In the genomic region with DNA sequence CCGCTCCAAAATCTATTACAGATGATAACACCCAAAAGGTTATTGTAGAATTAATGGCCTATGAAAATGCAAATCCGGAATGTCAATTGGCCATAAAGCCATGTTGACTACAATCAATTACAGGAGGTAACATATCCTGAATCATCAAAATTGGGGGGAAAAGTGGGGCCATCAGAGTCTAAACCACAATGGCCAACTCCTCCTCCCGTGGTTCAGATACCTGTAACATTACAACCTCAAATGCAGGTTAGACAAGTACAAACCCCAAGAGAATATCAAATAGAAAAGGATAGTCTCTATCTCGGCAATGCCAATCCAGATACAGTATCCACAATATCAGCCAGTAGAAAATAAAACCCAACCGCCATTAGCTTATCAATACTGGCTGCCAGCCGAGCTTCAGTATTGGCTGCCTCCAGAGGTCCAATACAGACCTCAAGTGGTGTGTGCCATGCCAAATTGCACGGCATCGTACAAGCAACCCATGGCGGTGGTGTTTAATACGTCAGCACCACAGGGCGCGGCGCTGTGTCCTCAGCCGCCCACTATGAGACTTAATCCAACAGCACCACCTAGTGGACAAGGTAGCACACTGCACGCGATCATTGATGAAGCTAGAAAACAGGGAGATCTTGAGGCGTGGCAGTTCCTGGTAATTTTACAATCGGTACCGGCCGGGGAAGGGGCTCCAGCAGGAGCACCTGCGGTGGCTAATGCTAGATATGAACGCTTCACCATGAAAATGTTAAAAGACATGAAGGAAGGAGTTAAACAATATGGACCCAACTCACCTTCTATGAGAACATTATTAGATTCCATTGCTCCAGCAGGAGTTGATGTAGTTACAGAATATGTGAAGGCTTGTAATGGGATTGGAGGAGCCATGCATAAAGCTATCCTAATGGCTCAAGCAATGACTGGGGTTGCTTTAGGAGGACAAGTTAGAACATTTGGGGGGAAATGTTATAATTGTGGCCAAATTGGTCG, we compare ENCODE assay signal across 1 cellular context.
TF ChIP-seq lines count a peak whose summit lies in the region.

No MANE protein-coding gene starts in this region.

TF ChIP-seq in K562, 482 proteins besides CTCF, POLR2A, EP300 and RAD21 (continued from another document and continues in another):
- TF ChIP-seq, protein P1, sequence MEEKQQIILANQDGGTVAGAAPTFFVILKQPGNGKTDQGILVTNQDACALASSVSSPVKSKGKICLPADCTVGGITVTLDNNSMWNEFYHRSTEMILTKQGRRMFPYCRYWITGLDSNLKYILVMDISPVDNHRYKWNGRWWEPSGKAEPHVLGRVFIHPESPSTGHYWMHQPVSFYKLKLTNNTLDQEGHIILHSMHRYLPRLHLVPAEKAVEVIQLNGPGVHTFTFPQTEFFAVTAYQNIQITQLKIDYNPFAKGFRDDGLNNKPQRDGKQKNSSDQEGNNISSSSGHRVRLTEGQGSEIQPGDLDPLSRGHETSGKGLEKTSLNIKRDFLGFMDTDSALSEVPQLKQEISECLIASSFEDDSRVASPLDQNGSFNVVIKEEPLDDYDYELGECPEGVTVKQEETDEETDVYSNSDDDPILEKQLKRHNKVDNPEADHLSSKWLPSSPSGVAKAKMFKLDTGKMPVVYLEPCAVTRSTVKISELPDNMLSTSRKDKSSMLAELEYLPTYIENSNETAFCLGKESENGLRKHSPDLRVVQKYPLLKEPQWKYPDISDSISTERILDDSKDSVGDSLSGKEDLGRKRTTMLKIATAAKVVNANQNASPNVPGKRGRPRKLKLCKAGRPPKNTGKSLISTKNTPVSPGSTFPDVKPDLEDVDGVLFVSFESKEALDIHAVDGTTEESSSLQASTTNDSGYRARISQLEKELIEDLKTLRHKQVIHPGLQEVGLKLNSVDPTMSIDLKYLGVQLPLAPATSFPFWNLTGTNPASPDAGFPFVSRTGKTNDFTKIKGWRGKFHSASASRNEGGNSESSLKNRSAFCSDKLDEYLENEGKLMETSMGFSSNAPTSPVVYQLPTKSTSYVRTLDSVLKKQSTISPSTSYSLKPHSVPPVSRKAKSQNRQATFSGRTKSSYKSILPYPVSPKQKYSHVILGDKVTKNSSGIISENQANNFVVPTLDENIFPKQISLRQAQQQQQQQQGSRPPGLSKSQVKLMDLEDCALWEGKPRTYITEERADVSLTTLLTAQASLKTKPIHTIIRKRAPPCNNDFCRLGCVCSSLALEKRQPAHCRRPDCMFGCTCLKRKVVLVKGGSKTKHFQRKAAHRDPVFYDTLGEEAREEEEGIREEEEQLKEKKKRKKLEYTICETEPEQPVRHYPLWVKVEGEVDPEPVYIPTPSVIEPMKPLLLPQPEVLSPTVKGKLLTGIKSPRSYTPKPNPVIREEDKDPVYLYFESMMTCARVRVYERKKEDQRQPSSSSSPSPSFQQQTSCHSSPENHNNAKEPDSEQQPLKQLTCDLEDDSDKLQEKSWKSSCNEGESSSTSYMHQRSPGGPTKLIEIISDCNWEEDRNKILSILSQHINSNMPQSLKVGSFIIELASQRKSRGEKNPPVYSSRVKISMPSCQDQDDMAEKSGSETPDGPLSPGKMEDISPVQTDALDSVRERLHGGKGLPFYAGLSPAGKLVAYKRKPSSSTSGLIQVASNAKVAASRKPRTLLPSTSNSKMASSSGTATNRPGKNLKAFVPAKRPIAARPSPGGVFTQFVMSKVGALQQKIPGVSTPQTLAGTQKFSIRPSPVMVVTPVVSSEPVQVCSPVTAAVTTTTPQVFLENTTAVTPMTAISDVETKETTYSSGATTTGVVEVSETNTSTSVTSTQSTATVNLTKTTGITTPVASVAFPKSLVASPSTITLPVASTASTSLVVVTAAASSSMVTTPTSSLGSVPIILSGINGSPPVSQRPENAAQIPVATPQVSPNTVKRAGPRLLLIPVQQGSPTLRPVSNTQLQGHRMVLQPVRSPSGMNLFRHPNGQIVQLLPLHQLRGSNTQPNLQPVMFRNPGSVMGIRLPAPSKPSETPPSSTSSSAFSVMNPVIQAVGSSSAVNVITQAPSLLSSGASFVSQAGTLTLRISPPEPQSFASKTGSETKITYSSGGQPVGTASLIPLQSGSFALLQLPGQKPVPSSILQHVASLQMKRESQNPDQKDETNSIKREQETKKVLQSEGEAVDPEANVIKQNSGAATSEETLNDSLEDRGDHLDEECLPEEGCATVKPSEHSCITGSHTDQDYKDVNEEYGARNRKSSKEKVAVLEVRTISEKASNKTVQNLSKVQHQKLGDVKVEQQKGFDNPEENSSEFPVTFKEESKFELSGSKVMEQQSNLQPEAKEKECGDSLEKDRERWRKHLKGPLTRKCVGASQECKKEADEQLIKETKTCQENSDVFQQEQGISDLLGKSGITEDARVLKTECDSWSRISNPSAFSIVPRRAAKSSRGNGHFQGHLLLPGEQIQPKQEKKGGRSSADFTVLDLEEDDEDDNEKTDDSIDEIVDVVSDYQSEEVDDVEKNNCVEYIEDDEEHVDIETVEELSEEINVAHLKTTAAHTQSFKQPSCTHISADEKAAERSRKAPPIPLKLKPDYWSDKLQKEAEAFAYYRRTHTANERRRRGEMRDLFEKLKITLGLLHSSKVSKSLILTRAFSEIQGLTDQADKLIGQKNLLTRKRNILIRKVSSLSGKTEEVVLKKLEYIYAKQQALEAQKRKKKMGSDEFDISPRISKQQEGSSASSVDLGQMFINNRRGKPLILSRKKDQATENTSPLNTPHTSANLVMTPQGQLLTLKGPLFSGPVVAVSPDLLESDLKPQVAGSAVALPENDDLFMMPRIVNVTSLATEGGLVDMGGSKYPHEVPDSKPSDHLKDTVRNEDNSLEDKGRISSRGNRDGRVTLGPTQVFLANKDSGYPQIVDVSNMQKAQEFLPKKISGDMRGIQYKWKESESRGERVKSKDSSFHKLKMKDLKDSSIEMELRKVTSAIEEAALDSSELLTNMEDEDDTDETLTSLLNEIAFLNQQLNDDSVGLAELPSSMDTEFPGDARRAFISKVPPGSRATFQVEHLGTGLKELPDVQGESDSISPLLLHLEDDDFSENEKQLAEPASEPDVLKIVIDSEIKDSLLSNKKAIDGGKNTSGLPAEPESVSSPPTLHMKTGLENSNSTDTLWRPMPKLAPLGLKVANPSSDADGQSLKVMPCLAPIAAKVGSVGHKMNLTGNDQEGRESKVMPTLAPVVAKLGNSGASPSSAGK (IDR thresholded peaks at IDR 0.05), result peak; percentile 71
- no peak for TF ChIP-seq GTF2E2 (tag; IDR thresholded peaks at IDR 0.05)
- peak in 1 of 2 experiments; percentile 23; a peak in 1 of 4 replicates for TF ChIP-seq MAZ (CRISPR knock-in tag; conservative IDR thresholded peaks at IDR 0.05 in 1 of 2, IDR thresholded peaks at IDR 0.05 in 1 of 2)
- no peak for TF ChIP-seq KDM5B (IDR thresholded peaks at IDR 0.05; ENCODE audit: insufficient replicate concordance, low read depth, low read length)
- TF ChIP-seq KLF1 (tag; IDR thresholded peaks at IDR 0.05), result 0 out of 2 replicates have a peak, but pooled peaks have one; percentile 40
- TF ChIP-seq NEUROD1 (IDR thresholded peaks at IDR 0.05; ENCODE audit: borderline replicate concordance, low read depth, low read length, partially characterized antibody), result peak; percentile 22
- TF ChIP-seq PRPF4 (IDR thresholded peaks at IDR 0.05; ENCODE audit: insufficient read depth, low read depth, low read length, poor library complexity, severe bottlenecking), result no peak
- TF ChIP-seq XRCC5 (IDR thresholded peaks at IDR 0.05; ENCODE audit: low read depth, low read length), result peak; percentile 71; the same call in 1 of the 2 replicates
- 0 out of 2 replicates have a peak, but pooled peaks have one; percentile 36 for TF ChIP-seq ZNF445 (CRISPR knock-in tag; IDR thresholded peaks at IDR 0.05; ENCODE audit: low read depth)
- TF ChIP-seq CEBPG (CRISPR knock-in tag; IDR thresholded peaks at IDR 0.05), result no peak
- TF ChIP-seq CEBPG (tag; conservative IDR thresholded peaks at IDR 0.05 in 1 of 2, IDR thresholded peaks at IDR 0.05 in 1 of 2), result no peak
- TF ChIP-seq HNRNPL (IDR thresholded peaks at IDR 0.05; ENCODE audit: low read depth, low read length), result no peak
- no peak for TF ChIP-seq MYBL2 (IDR thresholded peaks at IDR 0.05; ENCODE audit: low read depth)
- TF ChIP-seq MYBL2 (CRISPR knock-in tag; IDR thresholded peaks at IDR 0.05; ENCODE audit: borderline replicate concordance), result no peak
- TF ChIP-seq POLR2AphosphoS2 (IDR thresholded peaks at IDR 0.05; ENCODE audit: low read length), result peak; percentile 87; the same call in 1 of the 2 replicates
- TF ChIP-seq CBFA2T3 (IDR thresholded peaks at IDR 0.05), result no peak
- TF ChIP-seq NCOA1 (IDR thresholded peaks at IDR 0.05; ENCODE audit: low read depth), result no peak
- TF ChIP-seq, protein P2, sequence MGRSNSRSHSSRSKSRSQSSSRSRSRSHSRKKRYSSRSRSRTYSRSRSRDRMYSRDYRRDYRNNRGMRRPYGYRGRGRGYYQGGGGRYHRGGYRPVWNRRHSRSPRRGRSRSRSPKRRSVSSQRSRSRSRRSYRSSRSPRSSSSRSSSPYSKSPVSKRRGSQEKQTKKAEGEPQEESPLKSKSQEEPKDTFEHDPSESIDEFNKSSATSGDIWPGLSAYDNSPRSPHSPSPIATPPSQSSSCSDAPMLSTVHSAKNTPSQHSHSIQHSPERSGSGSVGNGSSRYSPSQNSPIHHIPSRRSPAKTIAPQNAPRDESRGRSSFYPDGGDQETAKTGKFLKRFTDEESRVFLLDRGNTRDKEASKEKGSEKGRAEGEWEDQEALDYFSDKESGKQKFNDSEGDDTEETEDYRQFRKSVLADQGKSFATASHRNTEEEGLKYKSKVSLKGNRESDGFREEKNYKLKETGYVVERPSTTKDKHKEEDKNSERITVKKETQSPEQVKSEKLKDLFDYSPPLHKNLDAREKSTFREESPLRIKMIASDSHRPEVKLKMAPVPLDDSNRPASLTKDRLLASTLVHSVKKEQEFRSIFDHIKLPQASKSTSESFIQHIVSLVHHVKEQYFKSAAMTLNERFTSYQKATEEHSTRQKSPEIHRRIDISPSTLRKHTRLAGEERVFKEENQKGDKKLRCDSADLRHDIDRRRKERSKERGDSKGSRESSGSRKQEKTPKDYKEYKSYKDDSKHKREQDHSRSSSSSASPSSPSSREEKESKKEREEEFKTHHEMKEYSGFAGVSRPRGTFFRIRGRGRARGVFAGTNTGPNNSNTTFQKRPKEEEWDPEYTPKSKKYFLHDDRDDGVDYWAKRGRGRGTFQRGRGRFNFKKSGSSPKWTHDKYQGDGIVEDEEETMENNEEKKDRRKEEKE (IDR thresholded peaks at IDR 0.05; ENCODE audit: borderline replicate concordance in 1 of 2, control insufficient read depth in 1 of 2, low read depth in 2 of 2, low read length in 1 of 2), result no peak
- no peak for TF ChIP-seq RBM34 (IDR thresholded peaks at IDR 0.05; ENCODE audit: borderline replicate concordance, insufficient read depth, low read length)
- TF ChIP-seq DNMT1 (IDR thresholded peaks at IDR 0.05), result no peak
- TF ChIP-seq NBN (IDR thresholded peaks at IDR 0.05; ENCODE audit: low read depth), result 0 out of 2 replicates have a peak, but pooled peaks have one; percentile 44
- TF ChIP-seq, protein P3, sequence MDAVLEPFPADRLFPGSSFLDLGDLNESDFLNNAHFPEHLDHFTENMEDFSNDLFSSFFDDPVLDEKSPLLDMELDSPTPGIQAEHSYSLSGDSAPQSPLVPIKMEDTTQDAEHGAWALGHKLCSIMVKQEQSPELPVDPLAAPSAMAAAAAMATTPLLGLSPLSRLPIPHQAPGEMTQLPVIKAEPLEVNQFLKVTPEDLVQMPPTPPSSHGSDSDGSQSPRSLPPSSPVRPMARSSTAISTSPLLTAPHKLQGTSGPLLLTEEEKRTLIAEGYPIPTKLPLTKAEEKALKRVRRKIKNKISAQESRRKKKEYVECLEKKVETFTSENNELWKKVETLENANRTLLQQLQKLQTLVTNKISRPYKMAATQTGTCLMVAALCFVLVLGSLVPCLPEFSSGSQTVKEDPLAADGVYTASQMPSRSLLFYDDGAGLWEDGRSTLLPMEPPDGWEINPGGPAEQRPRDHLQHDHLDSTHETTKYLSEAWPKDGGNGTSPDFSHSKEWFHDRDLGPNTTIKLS (IDR thresholded peaks at IDR 0.05; ENCODE audit: borderline replicate concordance, low read depth), result peak; percentile 42; the same call in 1 of the 2 replicates
- no peak for TF ChIP-seq CBFA2T2 (conservative IDR thresholded peaks at IDR 0.05)
- no peak for TF ChIP-seq RBM17 (IDR thresholded peaks at IDR 0.05; ENCODE audit: borderline replicate concordance, low read depth, low read length)
- TF ChIP-seq HCFC1 (IDR thresholded peaks at IDR 0.05; ENCODE audit: low read depth, low read length), result peak; percentile 32
- no peak for TF ChIP-seq TCFL5 (CRISPR knock-in tag; conservative IDR thresholded peaks at IDR 0.05)
- peak; percentile 95 for TF ChIP-seq CREM (IDR thresholded peaks at IDR 0.05; ENCODE audit: low read depth)
- TF ChIP-seq HMG20A (CRISPR knock-in tag; conservative IDR thresholded peaks at IDR 0.05), result no peak
- TF ChIP-seq, protein P4, sequence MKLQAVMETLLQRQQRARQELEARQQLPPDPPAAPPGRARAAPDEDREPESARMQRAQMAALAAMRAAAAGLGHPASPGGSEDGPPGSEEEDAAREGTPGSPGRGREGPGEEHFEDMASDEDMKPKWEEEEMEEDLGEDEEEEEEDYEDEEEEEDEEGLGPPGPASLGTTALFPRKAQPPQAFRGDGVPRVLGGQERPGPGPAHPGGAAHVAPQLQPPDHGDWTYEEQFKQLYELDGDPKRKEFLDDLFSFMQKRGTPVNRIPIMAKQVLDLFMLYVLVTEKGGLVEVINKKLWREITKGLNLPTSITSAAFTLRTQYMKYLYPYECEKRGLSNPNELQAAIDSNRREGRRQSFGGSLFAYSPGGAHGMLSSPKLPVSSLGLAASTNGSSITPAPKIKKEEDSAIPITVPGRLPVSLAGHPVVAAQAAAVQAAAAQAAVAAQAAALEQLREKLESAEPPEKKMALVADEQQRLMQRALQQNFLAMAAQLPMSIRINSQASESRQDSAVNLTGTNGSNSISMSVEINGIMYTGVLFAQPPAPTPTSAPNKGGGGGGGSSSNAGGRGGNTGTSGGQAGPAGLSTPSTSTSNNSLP (IDR thresholded peaks at IDR 0.05; ENCODE audit: borderline replicate concordance, low read depth, low read length), result peak; percentile 92; the same call in 1 of the 2 replicates
- TF ChIP-seq HIVEP1 (CRISPR knock-in tag; IDR thresholded peaks at IDR 0.05), result no peak
- no peak for TF ChIP-seq ZNF507 (tag; conservative IDR thresholded peaks at IDR 0.05)
- no peak for TF ChIP-seq HDGF (IDR thresholded peaks at IDR 0.05)
- peak; percentile 65; the same call in 1 of the 2 replicates for TF ChIP-seq KLF16 (IDR thresholded peaks at IDR 0.05)
- TF ChIP-seq STAG1 (CRISPR knock-in tag; IDR thresholded peaks at IDR 0.05; ENCODE audit: borderline replicate concordance), result peak; percentile 67; the same call in 1 of the 2 replicates
- no peak for TF ChIP-seq MAFG (tag; conservative IDR thresholded peaks at IDR 0.05)
- no peak for TF ChIP-seq FUS (optimal IDR thresholded peaks at IDR 0.05; ENCODE audit: low read depth, low read length)
- TF ChIP-seq, protein P5, sequence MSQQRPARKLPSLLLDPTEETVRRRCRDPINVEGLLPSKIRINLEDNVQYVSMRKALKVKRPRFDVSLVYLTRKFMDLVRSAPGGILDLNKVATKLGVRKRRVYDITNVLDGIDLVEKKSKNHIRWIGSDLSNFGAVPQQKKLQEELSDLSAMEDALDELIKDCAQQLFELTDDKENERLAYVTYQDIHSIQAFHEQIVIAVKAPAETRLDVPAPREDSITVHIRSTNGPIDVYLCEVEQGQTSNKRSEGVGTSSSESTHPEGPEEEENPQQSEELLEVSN (IDR thresholded peaks at IDR 0.05; ENCODE audit: borderline replicate concordance in 1 of 2, extremely low read depth in 1 of 2, insufficient read depth in 1 of 2, insufficient read length in 1 of 2, low read depth in 1 of 2, low read length in 1 of 2, poor library complexity in 1 of 2, severe bottlenecking in 1 of 2), result peak; percentile 28 to 75
- TF ChIP-seq CAMTA2 (CRISPR knock-in tag; conservative IDR thresholded peaks at IDR 0.05), result no peak
- TF ChIP-seq IFI16 (CRISPR knock-in tag; IDR thresholded peaks at IDR 0.05), result no peak
- TF ChIP-seq ZC3H8 (IDR thresholded peaks at IDR 0.05), result no peak
- TF ChIP-seq RBM25 (IDR thresholded peaks at IDR 0.05; ENCODE audit: low read depth, low read length, severe bottlenecking), result no peak
- TF ChIP-seq ZNF175 (CRISPR knock-in tag; IDR thresholded peaks at IDR 0.05; ENCODE audit: low read depth), result no peak
